1 cellular context compared by ENCODE assay signal in the genomic region with DNA sequence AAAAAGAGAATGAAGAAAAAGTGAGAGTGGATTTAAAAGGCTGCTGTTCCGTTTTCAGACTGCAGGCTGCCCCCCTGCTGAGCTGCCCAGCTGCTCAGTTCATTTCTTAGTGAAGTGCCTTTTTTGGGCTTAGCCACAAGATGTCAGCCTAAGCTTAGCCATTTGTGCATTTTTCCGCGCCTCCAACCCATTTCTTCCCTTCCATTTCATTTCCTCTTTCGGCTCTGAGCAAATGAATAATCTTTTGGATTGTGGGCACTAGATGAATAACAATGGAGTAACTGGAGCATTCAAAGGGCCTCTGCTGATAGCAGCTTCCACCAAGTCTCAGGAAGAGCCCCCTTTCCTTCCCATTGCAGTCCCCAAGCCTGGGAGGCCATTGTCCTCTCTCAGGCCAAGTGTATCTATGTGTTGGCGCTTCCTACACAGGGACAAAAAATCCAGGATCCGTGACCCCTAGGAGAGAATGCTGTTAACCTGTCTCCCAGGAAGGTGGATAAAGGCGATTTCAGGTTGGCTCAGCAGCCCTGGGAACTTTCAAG.
TF ChIP-seq lines count a peak whose summit lies in the region.

No MANE protein-coding gene starts in this region.

TF ChIP-seq in HepG2, 621 proteins besides CTCF, POLR2A, EP300 and RAD21 (continued from another document):
- TF ChIP-seq ZNF557 (CRISPR knock-in tag; IDR thresholded peaks at IDR 0.05) (0 out of 2 replicates have a peak, but pooled peaks have one; percentile 41), SMAD3 (CRISPR knock-in tag; IDR thresholded peaks at IDR 0.05) (peak; percentile 90), THAP11 (CRISPR knock-in tag; IDR thresholded peaks at IDR 0.05) (peak; percentile 37), ZSCAN12 (CRISPR knock-in tag; IDR thresholded peaks at IDR 0.05) (0 out of 2 replicates have a peak, but pooled peaks have one; percentile 19), MTF2 (CRISPR knock-in tag; IDR thresholded peaks at IDR 0.05; ENCODE audit: borderline replicate concordance) (no peak), ZNF251 (CRISPR knock-in tag; IDR thresholded peaks at IDR 0.05) (no peak; the same call in 1 of the 2 replicates), ZNF274 (CRISPR knock-in tag; IDR thresholded peaks at IDR 0.05) (peak; percentile 57; the same call in 1 of the 2 replicates), ZFP36L2 (CRISPR knock-in tag; IDR thresholded peaks at IDR 0.05) (no peak), NFATC3 (CRISPR knock-in tag; IDR thresholded peaks at IDR 0.05) (no peak), KDM3A (CRISPR knock-in tag; IDR thresholded peaks at IDR 0.05; ENCODE audit: low read depth) (peak; percentile 99), NONO (IDR thresholded peaks at IDR 0.05) (no peak), NONO (CRISPR knock-in tag; conservative IDR thresholded peaks at IDR 0.05) (0 out of 2 replicates have a peak, but pooled peaks have one; percentile 12), ZNF580 (CRISPR knock-in tag; IDR thresholded peaks at IDR 0.05; ENCODE audit: borderline replicate concordance, low read depth) (peak; percentile 76; the same call in 1 of the 2 replicates), IRF2 (CRISPR knock-in tag; IDR thresholded peaks at IDR 0.05) (peak; percentile 24; the same call in 1 of the 2 replicates), ZNF510 (CRISPR knock-in tag; IDR thresholded peaks at IDR 0.05; ENCODE audit: low read depth) (no peak), ZNF337 (CRISPR knock-in tag; IDR thresholded peaks at IDR 0.05; ENCODE audit: borderline replicate concordance, low read depth) (peak; percentile 30; the same call in 1 of the 2 replicates), GTF3A (CRISPR knock-in tag; conservative IDR thresholded peaks at IDR 0.05) (0 out of 2 replicates have a peak, but pooled peaks have one; percentile 83), HNRNPK (IDR thresholded peaks at IDR 0.05; ENCODE audit: low read depth, low read length, poor library complexity, severe bottlenecking) (no peak), ZNF570 (CRISPR knock-in tag; IDR thresholded peaks at IDR 0.05; ENCODE audit: borderline replicate concordance) (no peak), JUN (CRISPR knock-in tag; IDR thresholded peaks at IDR 0.05) (0 out of 2 replicates have a peak, but pooled peaks have one; percentile 35), MLLT10 (CRISPR knock-in tag; IDR thresholded peaks at IDR 0.05) (no peak), ZBTB7B (CRISPR knock-in tag; IDR thresholded peaks at IDR 0.05) (peak; percentile 49), SP140L (CRISPR knock-in tag; IDR thresholded peaks at IDR 0.05; ENCODE audit: borderline replicate concordance) (0 out of 2 replicates have a peak, but pooled peaks have one; percentile 4), U2AF1 (optimal IDR thresholded peaks at IDR 0.05; ENCODE audit: low read depth, low read length) (peak; percentile 56), ZNF780A (CRISPR knock-in tag; IDR thresholded peaks at IDR 0.05) (no peak), ATF6 (CRISPR knock-in tag; conservative IDR thresholded peaks at IDR 0.05) (0 out of 2 replicates have a peak, but pooled peaks have one; percentile 22), YEATS4 (CRISPR knock-in tag; IDR thresholded peaks at IDR 0.05; ENCODE audit: borderline replicate concordance) (peak; percentile 59; the same call in 1 of the 2 replicates)
- TF ChIP-seq, protein P1, sequence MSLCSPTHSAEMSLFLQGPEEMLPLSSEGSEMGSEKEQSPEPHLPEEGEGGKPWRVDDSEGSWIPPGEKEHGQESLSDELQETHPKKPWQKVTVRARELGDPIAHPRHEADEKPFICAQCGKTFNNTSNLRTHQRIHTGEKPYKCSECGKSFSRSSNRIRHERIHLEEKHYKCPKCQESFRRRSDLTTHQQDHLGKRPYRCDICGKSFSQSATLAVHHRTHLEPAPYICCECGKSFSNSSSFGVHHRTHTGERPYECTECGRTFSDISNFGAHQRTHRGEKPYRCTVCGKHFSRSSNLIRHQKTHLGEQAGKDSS (CRISPR knock-in tag; IDR thresholded peaks at IDR 0.05; ENCODE audit: borderline replicate concordance, low read depth) = peak; percentile 53; the same call in 1 of the 2 replicates
- TF ChIP-seq, protein P2, sequence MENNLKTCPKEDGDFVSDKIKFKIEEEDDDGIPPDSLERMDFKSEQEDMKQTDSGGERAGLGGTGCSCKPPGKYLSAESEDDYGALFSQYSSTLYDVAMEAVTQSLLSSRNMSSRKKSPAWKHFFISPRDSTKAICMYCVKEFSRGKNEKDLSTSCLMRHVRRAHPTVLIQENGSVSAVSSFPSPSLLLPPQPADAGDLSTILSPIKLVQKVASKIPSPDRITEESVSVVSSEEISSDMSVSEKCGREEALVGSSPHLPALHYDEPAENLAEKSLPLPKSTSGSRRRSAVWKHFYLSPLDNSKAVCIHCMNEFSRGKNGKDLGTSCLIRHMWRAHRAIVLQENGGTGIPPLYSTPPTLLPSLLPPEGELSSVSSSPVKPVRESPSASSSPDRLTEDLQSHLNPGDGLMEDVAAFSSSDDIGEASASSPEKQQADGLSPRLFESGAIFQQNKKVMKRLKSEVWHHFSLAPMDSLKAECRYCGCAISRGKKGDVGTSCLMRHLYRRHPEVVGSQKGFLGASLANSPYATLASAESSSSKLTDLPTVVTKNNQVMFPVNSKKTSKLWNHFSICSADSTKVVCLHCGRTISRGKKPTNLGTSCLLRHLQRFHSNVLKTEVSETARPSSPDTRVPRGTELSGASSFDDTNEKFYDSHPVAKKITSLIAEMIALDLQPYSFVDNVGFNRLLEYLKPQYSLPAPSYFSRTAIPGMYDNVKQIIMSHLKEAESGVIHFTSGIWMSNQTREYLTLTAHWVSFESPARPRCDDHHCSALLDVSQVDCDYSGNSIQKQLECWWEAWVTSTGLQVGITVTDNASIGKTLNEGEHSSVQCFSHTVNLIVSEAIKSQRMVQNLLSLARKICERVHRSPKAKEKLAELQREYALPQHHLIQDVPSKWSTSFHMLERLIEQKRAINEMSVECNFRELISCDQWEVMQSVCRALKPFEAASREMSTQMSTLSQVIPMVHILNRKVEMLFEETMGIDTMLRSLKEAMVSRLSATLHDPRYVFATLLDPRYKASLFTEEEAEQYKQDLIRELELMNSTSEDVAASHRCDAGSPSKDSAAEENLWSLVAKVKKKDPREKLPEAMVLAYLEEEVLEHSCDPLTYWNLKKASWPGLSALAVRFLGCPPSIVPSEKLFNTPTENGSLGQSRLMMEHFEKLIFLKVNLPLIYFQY (CRISPR knock-in tag; IDR thresholded peaks at IDR 0.05; ENCODE audit: borderline replicate concordance) = peak; percentile 43; the same call in 1 of the 2 replicates
- TF ChIP-seq, protein P3, sequence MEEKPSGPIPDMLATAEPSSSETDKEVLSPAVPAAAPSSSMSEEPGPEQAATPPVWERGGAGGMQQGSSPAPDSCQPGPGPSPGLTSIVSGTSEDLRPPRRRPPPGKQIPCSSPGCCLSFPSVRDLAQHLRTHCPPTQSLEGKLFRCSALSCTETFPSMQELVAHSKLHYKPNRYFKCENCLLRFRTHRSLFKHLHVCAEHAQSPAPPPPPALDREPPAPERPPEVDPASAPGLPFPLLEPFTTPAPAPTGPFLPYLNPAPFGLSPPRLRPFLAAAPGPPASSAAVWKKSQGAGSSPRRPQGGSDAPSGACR (CRISPR knock-in tag; IDR thresholded peaks at IDR 0.05) = 0 out of 2 replicates have a peak, but pooled peaks have one; percentile 31
